Comparison of ENCODE assay signal across 9 cellular contexts in the genomic region with DNA sequence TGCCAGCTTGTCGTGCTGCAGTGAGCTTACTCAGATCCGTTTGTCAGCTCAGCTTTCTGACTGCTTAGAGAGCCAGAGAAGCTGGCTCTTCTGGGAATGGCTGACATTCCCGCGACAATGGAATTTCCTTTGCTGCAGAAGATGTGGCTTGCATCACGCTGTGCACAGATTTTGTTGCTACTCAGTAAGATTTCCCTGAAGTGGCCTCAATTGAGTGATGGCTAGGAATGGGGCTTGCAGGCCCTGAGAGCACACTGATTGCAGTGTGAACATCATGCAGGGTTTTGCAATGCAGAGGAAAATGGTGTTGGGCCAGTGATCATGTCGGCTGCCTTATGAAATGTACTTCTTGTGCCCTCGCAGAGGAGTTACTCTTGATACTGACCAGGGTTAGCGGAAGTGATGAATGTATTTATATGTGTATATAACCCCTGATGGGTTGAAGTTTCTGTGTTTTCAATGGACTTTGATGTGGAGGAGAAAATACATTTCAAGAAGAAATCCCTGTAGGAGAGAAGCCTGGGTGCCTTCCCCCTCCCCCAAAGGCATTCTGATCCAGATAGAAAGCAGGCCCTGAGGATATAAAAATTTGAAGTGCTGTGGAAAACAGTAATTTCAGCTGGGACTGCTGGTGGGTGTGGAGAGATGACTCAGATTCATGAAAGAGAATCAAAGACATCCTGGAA.
DNase-seq lines count a peak whose midpoint lies in the region; FAIRE-seq and TF ChIP-seq lines count a peak whose summit lies in the region.
"Had no signal": no experiment of that assay in that cellular context is flagged by ENCODE, and none has a peak within 500 bp of the region (broad histone marks: within the 10 kb centered on the region; RNA-seq: fewer than 3 reads in every experiment).

No MANE protein-coding gene starts in this region.

- H3K36me3 ChIP-seq in WERI-Rb-1 = no peaks in the 10 kb centered on the region
- H3K36me3 ChIP-seq in osteoblast (ENCODE audit: insufficient read depth, low read length) = no peaks in the 10 kb centered on the region

- H3K4me3 Mint-ChIP-seq in glutamatergic neuron (ENCODE audit: unreplicated experiment) = peak overlapping the region; percentile 8

- peak overlapping the region; percentile 63 for H3K4me2 ChIP-seq in osteoblast (ENCODE audit: insufficient read depth, low read length)

- peak overlapping the region; percentile 56 for H2AFZ ChIP-seq in osteoblast (ENCODE audit: low read length)

- H3K27ac Mint-ChIP-seq in glutamatergic neuron (ENCODE audit: unreplicated experiment) = peak overlapping the region; percentile 56

- no peak for TF ChIP-seq POLR2A in GM12892 (IDR thresholded peaks at IDR 0.05; ENCODE audit: low read depth, low read length)

- FAIRE-seq in RCC 7860 (lab: Jason Lieb, UNC) (no peak), GM12892 (lab: Jason Lieb, UNC) (no peak)

- no peaks in the 10 kb centered on the region for H3K36me3 Mint-ChIP-seq in glutamatergic neuron (ENCODE audit: unreplicated experiment)

- no peaks in the 10 kb centered on the region for H3K27me3 ChIP-seq in WERI-Rb-1 (ENCODE audit: insufficient read depth, low read depth, severe bottlenecking)
- no peaks in the 10 kb centered on the region for H3K27me3 ChIP-seq in osteoblast (ENCODE audit: insufficient read depth, low read length)

- DNase-seq in AG20443 (ENCODE audit: low spot score) (peak; percentile 75), WERI-Rb-1 (no peak), glutamatergic neuron (no peak), osteoblast (ENCODE audit: insufficient read length, low spot score, missing footprints) (peak; percentile 30), DMS114 treated with DMSO at 0.1 percent for 48 hours (lab: John Stamatoyannopoulos, UW; ENCODE audit: unreplicated experiment) (no peak), RCC 7860 (ENCODE audit: low spot score) (no peak), GM12892 (ENCODE audit: insufficient read length) (no peak)
- no peak for DNase-seq in stimulated activated CD4-positive, alpha-beta T cell treated with anti-CD3 and anti-CD28 coated beads, Interleukin-2, amount 100 ng/mL, for 24 hours

- peaks cover 9% of the 10 kb centered on the region for H3K27me3 Mint-ChIP-seq in glutamatergic neuron (ENCODE audit: unreplicated experiment)

- peaks cover 19% of the 10 kb centered on the region for H3K4me1 ChIP-seq in osteoblast (ENCODE audit: insufficient read depth, low read length)

- peaks cover 11% of the 10 kb centered on the region for H3K9me3 Mint-ChIP-seq in glutamatergic neuron (ENCODE audit: unreplicated experiment)

- H3K4me1 Mint-ChIP-seq in glutamatergic neuron (ENCODE audit: low read depth, unreplicated experiment) = peaks cover 25% of the 10 kb centered on the region

- H3K79me2 ChIP-seq in osteoblast (ENCODE audit: insufficient read depth, low read length) = no peaks in the 10 kb centered on the region

- H3K4me3 ChIP-seq in WERI-Rb-1 (ENCODE audit: low read depth, low read length) (no peak overlapping the region), osteoblast (ENCODE audit: insufficient read depth, low read length) (peak overlapping the region; percentile 10)

- H4K20me1 ChIP-seq in osteoblast (ENCODE audit: insufficient read depth, low read length) = no peaks in the 10 kb centered on the region

- peak overlapping the region; percentile 38 for H3K27ac ChIP-seq in WERI-Rb-1
- H3K27ac ChIP-seq in osteoblast (ENCODE audit: low read depth, low read length) = peak overlapping the region; percentile 51
- H3K27ac ChIP-seq: epithelial cell of prostate had no signal

- H3K9me3 ChIP-seq in WERI-Rb-1 (ENCODE audit: severe bottlenecking) = no peaks in the 10 kb centered on the region
- no peaks in the 10 kb centered on the region for H3K9me3 ChIP-seq in osteoblast (ENCODE audit: low read depth, low read length)

- TF ChIP-seq CTCF in WERI-Rb-1 (IDR thresholded peaks at IDR 0.05; ENCODE audit: low read depth, low read length) = no peak
- no peak for TF ChIP-seq CTCF in glutamatergic neuron (IDR thresholded peaks at IDR 0.05; ENCODE audit: partially characterized antibody, unreplicated experiment)
- TF ChIP-seq CTCF in osteoblast (IDR thresholded peaks at IDR 0.05; ENCODE audit: extremely low read depth, low read depth, low read length) = no peak

Comparison
In these comparisons a context has a peak if more than half of its experiments do, and no peak if none do; other contexts are left out.
1. DNase-seq: peak in AG20443 (single experiment) and osteoblast (single experiment); none in WERI-Rb-1 (single experiment), glutamatergic neuron (single experiment), DMS114 treated with DMSO at 0.1 percent for 48 hours (single experiment), RCC 7860 (single experiment), stimulated activated CD4-positive, alpha-beta T cell treated with anti-CD3 and anti-CD28 coated beads, Interleukin-2, amount 100 ng/mL, for 24 hours (0 of 2) and GM12892 (single experiment).